ENCODE assay signal across 1 cellular context in the genomic region with DNA sequence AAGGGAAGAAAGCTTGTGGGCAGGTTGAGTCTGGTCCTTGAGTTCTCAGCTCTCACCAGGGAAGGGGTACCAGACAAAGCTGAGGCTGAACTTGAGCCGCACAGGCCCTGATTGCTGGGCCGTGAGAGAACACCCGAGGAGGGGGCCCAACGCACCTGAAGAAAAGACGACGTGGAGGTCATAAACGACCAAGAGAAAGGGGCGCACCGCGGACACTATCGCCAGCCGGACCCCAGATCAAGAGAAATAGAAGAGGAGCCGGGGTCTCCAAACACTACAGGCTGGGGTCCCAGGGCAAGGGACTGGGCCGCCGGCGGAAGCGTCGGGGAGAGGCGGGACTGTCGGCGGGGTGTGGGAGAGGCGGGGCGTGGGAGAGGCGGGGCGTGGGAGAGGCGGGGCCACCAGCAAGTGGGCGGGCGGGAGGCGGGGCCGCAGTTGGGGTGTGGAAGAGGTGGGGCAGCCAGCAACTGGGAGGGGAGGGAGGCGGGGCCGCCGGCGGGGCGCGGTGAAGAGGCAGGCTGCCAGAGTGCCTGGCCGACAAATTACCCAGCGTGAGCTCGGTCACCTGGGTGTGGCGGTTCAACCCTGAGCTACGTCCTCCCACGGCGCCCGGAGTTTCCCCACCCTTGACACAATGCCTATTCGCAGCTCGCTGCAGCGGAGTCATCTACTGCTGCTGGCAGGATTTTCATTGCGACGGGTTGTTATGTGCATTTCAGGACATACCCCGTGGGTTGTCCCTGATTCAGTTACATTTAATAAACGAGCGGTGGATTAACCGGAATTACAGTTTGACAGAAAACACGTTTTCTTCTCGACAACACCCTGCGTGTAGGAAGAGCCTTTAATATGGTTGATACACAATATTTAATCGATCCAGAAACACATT.
TF ChIP-seq lines count a peak whose summit lies in the region.

No MANE protein-coding gene starts in this region.

TF ChIP-seq in HCT116, 20 proteins besides CTCF, POLR2A, EP300 and RAD21 (continued from another document):
- TF ChIP-seq ZNF274 (IDR thresholded peaks at IDR 0.05; ENCODE audit: low read depth, low read length) (no peak), SRF (IDR thresholded peaks at IDR 0.05; ENCODE audit: low read depth) (no peak), ELF1 (IDR thresholded peaks at IDR 0.05; ENCODE audit: borderline replicate concordance, low read depth) (no peak; the same call in 1 of the 2 replicates), REST (IDR thresholded peaks at IDR 0.05; ENCODE audit: low read depth) (no peak), EZH2phosphoT487 (IDR thresholded peaks at IDR 0.05; ENCODE audit: borderline replicate concordance) (no peak), CBX3 (IDR thresholded peaks at IDR 0.05; ENCODE audit: low read depth) (0 out of 2 replicates have a peak, but pooled peaks have one; percentile 68), SIN3A (IDR thresholded peaks at IDR 0.05; ENCODE audit: low read depth) (peak; percentile 76), POLR2AphosphoS5 (IDR thresholded peaks at IDR 0.05; ENCODE audit: low read depth, low read length) (peak; percentile 98), JUND (IDR thresholded peaks at IDR 0.05) (peak; percentile 41), SP1 (IDR thresholded peaks at IDR 0.05; ENCODE audit: low read depth) (peak; percentile 44; the same call in 1 of the 2 replicates), YY1 (IDR thresholded peaks at IDR 0.05; ENCODE audit: extremely low read depth, insufficient replicate concordance, low read depth, low read length) (peak; percentile 34), EGR1 (IDR thresholded peaks at IDR 0.05; ENCODE audit: low read depth) (0 out of 2 replicates have a peak, but pooled peaks have one; percentile 41), ATF3 (IDR thresholded peaks at IDR 0.05) (no peak)
- TF ChIP-seq, protein P1, sequence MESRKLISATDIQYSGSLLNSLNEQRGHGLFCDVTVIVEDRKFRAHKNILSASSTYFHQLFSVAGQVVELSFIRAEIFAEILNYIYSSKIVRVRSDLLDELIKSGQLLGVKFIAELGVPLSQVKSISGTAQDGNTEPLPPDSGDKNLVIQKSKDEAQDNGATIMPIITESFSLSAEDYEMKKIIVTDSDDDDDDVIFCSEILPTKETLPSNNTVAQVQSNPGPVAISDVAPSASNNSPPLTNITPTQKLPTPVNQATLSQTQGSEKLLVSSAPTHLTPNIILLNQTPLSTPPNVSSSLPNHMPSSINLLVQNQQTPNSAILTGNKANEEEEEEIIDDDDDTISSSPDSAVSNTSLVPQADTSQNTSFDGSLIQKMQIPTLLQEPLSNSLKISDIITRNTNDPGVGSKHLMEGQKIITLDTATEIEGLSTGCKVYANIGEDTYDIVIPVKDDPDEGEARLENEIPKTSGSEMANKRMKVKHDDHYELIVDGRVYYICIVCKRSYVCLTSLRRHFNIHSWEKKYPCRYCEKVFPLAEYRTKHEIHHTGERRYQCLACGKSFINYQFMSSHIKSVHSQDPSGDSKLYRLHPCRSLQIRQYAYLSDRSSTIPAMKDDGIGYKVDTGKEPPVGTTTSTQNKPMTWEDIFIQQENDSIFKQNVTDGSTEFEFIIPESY (IDR thresholded peaks at IDR 0.05; ENCODE audit: extremely low read depth, insufficient replicate concordance, low read length), result no peak
